1 cellular context compared by ENCODE assay signal in the genomic region with DNA sequence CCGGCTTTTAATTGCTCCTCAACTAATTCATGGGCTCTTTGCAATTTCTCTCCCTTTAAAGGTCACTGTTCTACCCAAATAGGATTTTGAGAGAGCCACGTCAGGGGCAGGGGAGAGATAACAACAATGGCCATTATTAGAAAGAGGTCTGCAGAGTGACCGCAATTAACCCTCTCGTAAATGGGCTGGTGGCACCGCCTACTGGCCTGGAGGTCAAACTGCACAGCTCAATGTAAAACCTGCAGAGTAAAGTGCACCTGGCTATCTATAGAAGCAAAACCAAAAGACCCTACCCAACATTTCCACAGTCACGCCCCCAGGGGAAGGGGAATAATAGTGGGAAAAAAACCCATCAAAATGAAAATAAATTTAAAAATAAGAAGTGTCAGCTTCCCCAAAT.
TF ChIP-seq lines count a peak whose summit lies in the region.

No MANE protein-coding gene starts in this region.

TF ChIP-seq in GM23338, 12 proteins besides CTCF, POLR2A, EP300 and RAD21:
- no peak for TF ChIP-seq ZNF462 (CRISPR knock-in tag; IDR thresholded peaks at IDR 0.05)
- TF ChIP-seq EZH2phosphoT487 (IDR thresholded peaks at IDR 0.05; ENCODE audit: unreplicated experiment), result no peak
- no peak for TF ChIP-seq POLR2AphosphoS5 (IDR thresholded peaks at IDR 0.05; ENCODE audit: low read depth)
- no peak for TF ChIP-seq NANOG (IDR thresholded peaks at IDR 0.05; ENCODE audit: borderline replicate concordance)
- no peak for TF ChIP-seq ZNF114 (CRISPR knock-in tag; IDR thresholded peaks at IDR 0.05)
- no peak for TF ChIP-seq CREB1 (CRISPR knock-in tag; IDR thresholded peaks at IDR 0.05; ENCODE audit: low read depth)
- TF ChIP-seq EZH2 (IDR thresholded peaks at IDR 0.05; ENCODE audit: low read depth, unreplicated experiment), result no peak
- TF ChIP-seq ZNF331 (CRISPR knock-in tag; IDR thresholded peaks at IDR 0.05; ENCODE audit: low read depth), result no peak
- TF ChIP-seq JUNB (IDR thresholded peaks at IDR 0.05; ENCODE audit: unreplicated experiment), result no peak
- no peak for TF ChIP-seq REST (IDR thresholded peaks at IDR 0.05; ENCODE audit: unreplicated experiment)
- TF ChIP-seq STAT1 (IDR thresholded peaks at IDR 0.05; ENCODE audit: unreplicated experiment), result no peak
- no peak for TF ChIP-seq ETS1 (IDR thresholded peaks at IDR 0.05)
